Comparison of ENCODE assay signal across 9 cellular contexts in genomic region chr15:40106203-40107161, GRCh38. TPM values are rescaled to one million over a fixed set of nuclear protein-coding genes. Genes with fewer than 3 reads are reported as not detected.
A peak's percentile ranks its signal among the peaks of the same experiment; 100 is the strongest.
DNase-seq lines count a peak whose midpoint lies in the region; ATAC-seq and TF ChIP-seq lines count a peak whose summit lies in the region.
"Had no signal": no experiment of that assay in that cellular context is flagged by ENCODE, and none has a peak within 500 bp of the region (broad histone marks: within the 10 kb centered on the region; RNA-seq: fewer than 3 reads in every experiment).

No MANE protein-coding gene starts in this region.

- H3K4me1 ChIP-seq in HCT116 (ENCODE audit: control insufficient read depth in 1 of 2, insufficient read depth in 2 of 2, low read length in 2 of 2) = peaks cover 61 to 69% of the 10 kb centered on the region in 2 experiments
- H3K4me1 ChIP-seq in thoracic aorta (ENCODE audit: control insufficient read depth in 1 of 2, low read depth in 2 of 2) = peaks cover 49 to 73% of the 10 kb centered on the region in 2 donors

- TF ChIP-seq POLR2A in HCT116 (IDR thresholded peaks at IDR 0.05; ENCODE audit: borderline replicate concordance, extremely low read depth, insufficient read depth, insufficient read length) = no peak

- RAD21 ChIA-PET in HCT116 (lab: Charles Lee; ENCODE audit: low non-redundant PET in 1 of 2, low total read pairs in 2 of 2, uncharacterized antibody in 2 of 2, unreplicated experiment in 2 of 2) = interaction anchor here in 1 of 2 experiments (1.1 kb wide), 1 partner anchor 111 kb away, joined by 4 read pairs; no protein-coding TSS in a partner anchor

- H3K27me3 ChIP-seq in HCT116 (ENCODE audit: insufficient read depth, low read length) (no peaks in the 10 kb centered on the region), thoracic aorta (replicated peaks; ENCODE audit: insufficient read depth) (no peaks in the 10 kb centered on the region)
- H3K27me3 ChIP-seq: heart left ventricle had no signal

- POLR2A ChIA-PET in HCT116 (lab: Charles Lee) = interaction anchor here (1.1 to 1.5 kb wide), 2 partner anchors 57 to 61 kb away, joined by 3 read pairs; no protein-coding TSS in a partner anchor

- peak overlapping the region; percentile 91 for H3K4me2 ChIP-seq in HCT116 (ENCODE audit: low read length)

- no peak overlapping the region for H2AFZ ChIP-seq in HCT116 (ENCODE audit: low read depth, low read length, poor library complexity, severe bottlenecking)

- no peak for TF ChIP-seq RAD21 in HCT116 (IDR thresholded peaks at IDR 0.05; ENCODE audit: low read depth)

- H3K36me3 ChIP-seq in HCT116 (ENCODE audit: control insufficient read depth in 1 of 2, insufficient read depth in 2 of 2, low read length in 2 of 2) (no peaks in the 10 kb centered on the region), thoracic aorta (no peaks in the 10 kb centered on the region)
- H3K36me3 ChIP-seq: heart left ventricle had no signal

- intact Hi-C loops in HCT116 (cut with micrococcal nuclease) = loop anchor here (10.0 kb wide), 1 partner anchor 58 kb away; the partner anchor contains the start of gene BUB1B
- intact Hi-C loops in left colon (cut with DNase I, micrococcal nuclease) = loop anchor here in 1 of 2 donors (5.0 kb wide), 1 partner anchor 59 kb away; no protein-coding TSS in a partner anchor

- BruUV-seq in HCT116 (replicated peaks; lab: Mats Ljungman, UMichigan) = no TSS peak

- H3K4me3 ChIP-seq in HCT116 (replicated peaks in 1 of 2; ENCODE audit: low read depth in 1 of 2, low read length in 2 of 2) (no peak overlapping the region), astrocyte of the cerebellum (ENCODE audit: low read depth, low read length) (peak overlapping the region; percentile 83), thoracic aorta (peak overlapping the region; percentile 3)

- H3K9me3 ChIP-seq in HCT116 (ENCODE audit: control insufficient read depth in 1 of 2, insufficient read depth in 1 of 2, low read depth in 1 of 2, low read length in 2 of 2) = no peaks in the 10 kb centered on the region
- H3K9me3 ChIP-seq in thoracic aorta = no peaks in the 10 kb centered on the region
- H3K9me3 ChIP-seq: heart left ventricle had no signal

- H3K9me2 ChIP-seq in HCT116 (ENCODE audit: insufficient read depth) = no peaks in the 10 kb centered on the region

- CTCF ChIA-PET in HCT116 (lab: Charles Lee) = interaction anchor here (0.7 to 4.1 kb wide), 6 partner anchors 8 to 219 kb away, joined by 3 to 34 read pairs (median 6); no protein-coding TSS in a partner anchor

- no peaks in the 10 kb centered on the region for H3K79me2 ChIP-seq in HCT116 (ENCODE audit: insufficient read depth, low read length)

- ATAC-seq in HCT116 (no peak), left colon (peak; percentile 57), thoracic aorta (ENCODE audit: insufficient number of reproducible peaks, low FRiP score, low read depth) (no peak)

- H4K20me1 ChIP-seq in HCT116 (ENCODE audit: insufficient read depth) = no peaks in the 10 kb centered on the region

- TF ChIP-seq CTCF in HCT116 (IDR thresholded peaks at IDR 0.05 in 2 of 3, conservative IDR thresholded peaks at IDR 0.05 in 1 of 3; ENCODE audit: borderline replicate concordance in 1 of 3, insufficient read depth in 1 of 3, low read depth in 2 of 3, low read length in 2 of 3) (no peak), astrocyte of the cerebellum (IDR thresholded peaks at IDR 0.05; ENCODE audit: low read depth, low read length, missing control alignments) (no peak), thoracic aorta (IDR thresholded peaks at IDR 0.05) (no peak)

- in situ Hi-C loops in astrocyte of the cerebellum (cut with HindIII; ENCODE audit: low sequenced_read_pairs) = loop anchor here (10.0 kb wide), 1 partner anchor 48 kb away; no protein-coding TSS in a partner anchor

- DNase-seq in activated CD4-positive, alpha-beta T cell treated with anti-CD3 and anti-CD28 coated beads for 48 hours = peak; percentile 33
- DNase-seq in activated CD4-positive, alpha-beta T cell treated with anti-CD3 and anti-CD28 coated beads, Interleukin-2, amount 50 U/mL, for 48 hours = no peak
- no peak for DNase-seq in HCT116 (ENCODE audit: low read depth, low spot score)
- DNase-seq in NCI-H510A treated with DMSO at 0.1 percent for 48 hours (lab: John Stamatoyannopoulos, UW) = peak; percentile 68
- no peak for DNase-seq in astrocyte of the cerebellum (ENCODE audit: low read depth)
- peak; percentile 81 to 87 for DNase-seq in left colon
- DNase-seq in thoracic aorta (ENCODE audit: low spot score) = no peak
- DNase-seq in activated CD4-positive, CD25-positive, alpha-beta regulatory T cell (lab: John Stamatoyannopoulos, UW) = no peak

- no peak overlapping the region for H3K27ac ChIP-seq in HCT116 (ENCODE audit: low read depth, low read length)
- H3K27ac ChIP-seq in thoracic aorta = peak overlapping the region in 1 of 2 donors; percentile 95

- no peak overlapping the region; the same call in 1 of the 2 replicates for H3K9ac ChIP-seq in HCT116 (ENCODE audit: low read length)

TF ChIP-seq in HCT116, 20 proteins besides CTCF, POLR2A, EP300 and RAD21 (continues in another document):
- TF ChIP-seq JUND (IDR thresholded peaks at IDR 0.05) (no peak), SP1 (IDR thresholded peaks at IDR 0.05; ENCODE audit: low read depth) (no peak), FOSL1 (IDR thresholded peaks at IDR 0.05; ENCODE audit: low read depth) (no peak), ZNF274 (IDR thresholded peaks at IDR 0.05; ENCODE audit: low read depth, low read length) (no peak), MAX (IDR thresholded peaks at IDR 0.05) (no peak), CEBPB (IDR thresholded peaks at IDR 0.05; ENCODE audit: low read depth) (no peak), YY1 (IDR thresholded peaks at IDR 0.05; ENCODE audit: extremely low read depth, insufficient replicate concordance, low read depth, low read length) (no peak), EZH2phosphoT487 (IDR thresholded peaks at IDR 0.05; ENCODE audit: borderline replicate concordance) (no peak), POLR2AphosphoS5 (IDR thresholded peaks at IDR 0.05; ENCODE audit: low read depth, low read length) (no peak), ELF1 (IDR thresholded peaks at IDR 0.05; ENCODE audit: borderline replicate concordance, low read depth) (no peak), SRF (IDR thresholded peaks at IDR 0.05; ENCODE audit: low read depth) (no peak), SIN3A (IDR thresholded peaks at IDR 0.05; ENCODE audit: low read depth) (no peak), CBX3 (IDR thresholded peaks at IDR 0.05; ENCODE audit: low read depth) (no peak), EGR1 (IDR thresholded peaks at IDR 0.05; ENCODE audit: low read depth) (no peak)
- TF ChIP-seq, protein P1, sequence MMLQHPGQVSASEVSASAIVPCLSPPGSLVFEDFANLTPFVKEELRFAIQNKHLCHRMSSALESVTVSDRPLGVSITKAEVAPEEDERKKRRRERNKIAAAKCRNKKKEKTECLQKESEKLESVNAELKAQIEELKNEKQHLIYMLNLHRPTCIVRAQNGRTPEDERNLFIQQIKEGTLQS (IDR thresholded peaks at IDR 0.05) = no peak
- TF ChIP-seq, protein P2, sequence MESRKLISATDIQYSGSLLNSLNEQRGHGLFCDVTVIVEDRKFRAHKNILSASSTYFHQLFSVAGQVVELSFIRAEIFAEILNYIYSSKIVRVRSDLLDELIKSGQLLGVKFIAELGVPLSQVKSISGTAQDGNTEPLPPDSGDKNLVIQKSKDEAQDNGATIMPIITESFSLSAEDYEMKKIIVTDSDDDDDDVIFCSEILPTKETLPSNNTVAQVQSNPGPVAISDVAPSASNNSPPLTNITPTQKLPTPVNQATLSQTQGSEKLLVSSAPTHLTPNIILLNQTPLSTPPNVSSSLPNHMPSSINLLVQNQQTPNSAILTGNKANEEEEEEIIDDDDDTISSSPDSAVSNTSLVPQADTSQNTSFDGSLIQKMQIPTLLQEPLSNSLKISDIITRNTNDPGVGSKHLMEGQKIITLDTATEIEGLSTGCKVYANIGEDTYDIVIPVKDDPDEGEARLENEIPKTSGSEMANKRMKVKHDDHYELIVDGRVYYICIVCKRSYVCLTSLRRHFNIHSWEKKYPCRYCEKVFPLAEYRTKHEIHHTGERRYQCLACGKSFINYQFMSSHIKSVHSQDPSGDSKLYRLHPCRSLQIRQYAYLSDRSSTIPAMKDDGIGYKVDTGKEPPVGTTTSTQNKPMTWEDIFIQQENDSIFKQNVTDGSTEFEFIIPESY (IDR thresholded peaks at IDR 0.05; ENCODE audit: extremely low read depth, insufficient replicate concordance, low read length) = no peak

RNA-seq across cellular contexts. Expression of gene BMF, which starts 2.2 kb away (rescaled TPM):
- total RNA-seq in HCT116 (2021; ENCODE audit: unreplicated experiment) (1.0 TPM), left colon (10 to 100 TPM in 1 of 2 donors, 1 to 10 TPM in 1; 7.0 to 25.4 TPM), thoracic aorta (10 to 100 TPM; 13.1 to 32.5 TPM)
- polyA plus RNA-seq in HCT116 (2012) = 0.59 and 0.76 TPM in 2 replicates

RNA-seq across cellular contexts. Expression of gene BUB1B, which starts 54.4 kb away (rescaled TPM):
- total RNA-seq in HCT116 (2021; ENCODE audit: unreplicated experiment) (92.9 TPM), left colon (10 to 100 TPM in 1 of 2 donors, 1 to 10 TPM in 1; 2.9 to 10.4 TPM), thoracic aorta (1 to 10 TPM in 1 of 2 donors, under 1 TPM in 1; 0.41 to 3.5 TPM)
- polyA plus RNA-seq in HCT116 (2012) = 51.8 and 55.3 TPM in 2 replicates

Comparison
In these comparisons a context has a peak if more than half of its experiments do, and no peak if none do; other contexts are left out.
1. DNase-seq: peak in activated CD4-positive, alpha-beta T cell treated with anti-CD3 and anti-CD28 coated beads for 48 hours (single experiment), NCI-H510A treated with DMSO at 0.1 percent for 48 hours (single experiment) and left colon (2 of 2); none in activated CD4-positive, alpha-beta T cell treated with anti-CD3 and anti-CD28 coated beads, Interleukin-2, amount 50 U/mL, for 48 hours (0 of 2), HCT116 (single experiment), astrocyte of the cerebellum (single experiment), thoracic aorta (single experiment) and activated CD4-positive, CD25-positive, alpha-beta regulatory T cell (0 of 4).
2. H3K4me3 ChIP-seq: peak in astrocyte of the cerebellum (single experiment) and thoracic aorta (single experiment); none in HCT116 (0 of 2).